In genomic region chr3:134941820-134942219, GRCh38 we compare ENCODE assay signal across 23 cellular contexts.
"Had no signal": no experiment of that assay in that cellular context is flagged by ENCODE, and none has a peak within 500 bp of the region (broad histone marks: within the 10 kb centered on the region; RNA-seq: fewer than 3 reads in every experiment).

No MANE protein-coding gene starts in this region.

- ATAC-seq: left cardiac atrium; left ventricle myocardium superior; natural killer cell treated with Interleukin-12 subunit alpha and Interleukin-12 subunit beta and Interleukin-15 and Interleukin-18, amount 100 ng/mL, for 72 hours; pancreas; sciatic nerve had no signal

- H3K36me3 Mint-ChIP-seq: natural killer cell treated with Interleukin-12 subunit alpha and Interleukin-12 subunit beta and Interleukin-15 and Interleukin-18, amount 100 ng/mL, for 72 hours had no signal

- DNase-seq: colonic mucosa; dermis blood vessel endothelial cell; esophagus squamous epithelium; foreskin fibroblast; kidney; left cardiac atrium; left ventricle myocardium superior; mesenchymal stem cell; midbrain; occipital lobe; pancreas; stimulated activated CD4-positive, alpha-beta T cell treated with anti-CD3 and anti-CD28 coated beads, Interleukin-2, amount 100 ng/mL, for 24 hours; stimulated activated CD4-positive, alpha-beta T cell treated with anti-CD3 and anti-CD28 coated beads, Interleukin-4, amount 100 ng/mL, for 4 hours; stimulated activated naive CD4-positive, alpha-beta T cell; stomach; substantia nigra; transverse colon had no signal

- FAIRE-seq: kidney, pancreas had no signal

- H3K36me3 ChIP-seq: colonic mucosa, esophagus squamous epithelium, pancreas, prostate gland, stomach, thoracic aorta, transverse colon had no signal

- H3K9me3 ChIP-seq: colonic mucosa, esophagus squamous epithelium, pancreas, prostate gland, stomach, thoracic aorta, transverse colon had no signal

- H3K4me3 Mint-ChIP-seq: natural killer cell treated with Interleukin-12 subunit alpha and Interleukin-12 subunit beta and Interleukin-15 and Interleukin-18, amount 100 ng/mL, for 72 hours had no signal

- H3K27ac ChIP-seq: colonic mucosa, esophagus squamous epithelium, pancreas, prostate gland, skin epidermis, stomach, thoracic aorta, transverse colon had no signal

- H3K27ac Mint-ChIP-seq: natural killer cell treated with Interleukin-12 subunit alpha and Interleukin-12 subunit beta and Interleukin-15 and Interleukin-18, amount 100 ng/mL, for 72 hours had no signal

- H3K9me3 Mint-ChIP-seq: natural killer cell treated with Interleukin-12 subunit alpha and Interleukin-12 subunit beta and Interleukin-15 and Interleukin-18, amount 100 ng/mL, for 72 hours had no signal

- H3K27me3 ChIP-seq: colonic mucosa, esophagus squamous epithelium, pancreas, stomach, transverse colon had no signal

- H3K4me3 ChIP-seq: colonic mucosa, esophagus squamous epithelium, lung, pancreas, prostate gland, skin epidermis, stomach, thoracic aorta, transverse colon had no signal

- H3K4me1 ChIP-seq: colonic mucosa, esophagus squamous epithelium, pancreas, prostate gland, stomach, transverse colon had no signal
